9 cellular contexts compared by ENCODE assay signal in genomic region chr16:21673469-21673868, GRCh38. TPM values are rescaled to one million over a fixed set of nuclear protein-coding genes. Genes with fewer than 3 reads are reported as not detected.
"Had no signal": no experiment of that assay in that cellular context is flagged by ENCODE, and none has a peak within 500 bp of the region (broad histone marks: within the 10 kb centered on the region; RNA-seq: fewer than 3 reads in every experiment).

No MANE protein-coding gene starts in this region.

- H3K4me3 ChIP-seq: GM12878 had no signal

- DNase-seq: GDM1, GF-D8 had no signal

- FAIRE-seq: G401.6, GM12878, GM12891, GM12892, GM18507, GM19239 had no signal

- ATAC-seq: GM12878 had no signal

RNA-seq across cellular contexts. Expression of gene IGSF6, which starts 21.1 kb away (rescaled TPM):
- total RNA-seq: G401 had no signal
